In genomic region chr7:38541440-38541839, GRCh38 we compare ENCODE assay signal across 18 cellular contexts.
DNase-seq lines count a peak whose midpoint lies in the region; ATAC-seq and TF ChIP-seq lines count a peak whose summit lies in the region.
"Had no signal": no experiment of that assay in that cellular context is flagged by ENCODE, and none has a peak within 500 bp of the region (broad histone marks: within the 10 kb centered on the region; RNA-seq: fewer than 3 reads in every experiment).

No MANE protein-coding gene starts in this region.

- H3K27ac ChIP-seq in esophagus muscularis mucosa (replicated peaks in 1 of 4), result no peak overlapping the region
- H3K27ac ChIP-seq: BLaER1 treated with 17β-estradiol and CSF1 and Interleukin-3, amounts not matched to agents 10 nM and 100 nM; HL-60; RWPE1 had no signal

- no peak for TF ChIP-seq CTCF in esophagus muscularis mucosa (IDR thresholded peaks at IDR 0.05)
- no peak for TF ChIP-seq CTCF in mucosa of descending colon (IDR thresholded peaks at IDR 0.05)

- no peaks in the 10 kb centered on the region for H3K27me3 ChIP-seq in esophagus muscularis mucosa
- no peaks in the 10 kb centered on the region for H3K27me3 ChIP-seq in H7 (ENCODE audit: control insufficient read depth, insufficient read depth, low read length)
- H3K27me3 ChIP-seq: BLaER1 treated with 17β-estradiol and CSF1 and Interleukin-3, amounts not matched to agents 10 nM and 100 nM had no signal

- intact Hi-C loops in esophagus muscularis mucosa (cut with DNase I), result no loop called here
- intact Hi-C loops in mucosa of descending colon (cut with DNase I, micrococcal nuclease), result no loop called here

- no peak for TF ChIP-seq POLR2A in esophagus muscularis mucosa (IDR thresholded peaks at IDR 0.05; ENCODE audit: low read depth)

- no peak for TF ChIP-seq EP300 in esophagus muscularis mucosa (IDR thresholded peaks at IDR 0.05)

- H3K4me3 ChIP-seq in esophagus muscularis mucosa, result no peak overlapping the region
- H3K4me3 ChIP-seq in mucosa of descending colon, result no peak overlapping the region
- H3K4me3 ChIP-seq in H7 (ENCODE audit: insufficient read depth, low read depth, low read length), result no peak overlapping the region
- H3K4me3 ChIP-seq: BLaER1 treated with 17β-estradiol and CSF1 and Interleukin-3, amounts not matched to agents 10 nM and 100 nM; GM12878; K562 had no signal

- peak; percentile 51 for ATAC-seq in mucosa of descending colon
- ATAC-seq in GM18519 (IDR thresholded peaks at IDR 0.05; ENCODE audit: low FRiP score, unreplicated experiment), result no peak
- ATAC-seq: GM12878, K562 had no signal

- H3K36me3 ChIP-seq in esophagus muscularis mucosa (no peaks in the 10 kb centered on the region), mucosa of descending colon (ENCODE audit: low read depth) (no peaks in the 10 kb centered on the region), H7 (replicated peaks; ENCODE audit: control insufficient read depth, insufficient read depth, low read length) (no peaks in the 10 kb centered on the region)
- H3K36me3 ChIP-seq: BLaER1 treated with 17β-estradiol and CSF1 and Interleukin-3, amounts not matched to agents 10 nM and 100 nM had no signal

- DNase-seq in NCI-H510A treated with DMSO at 0.1 percent for 48 hours (lab: John Stamatoyannopoulos, UW) (peak; percentile 47), NCI-H510A (lab: John Stamatoyannopoulos, UW) (no peak), NCI-H2029 (lab: John Stamatoyannopoulos, UW) (peak; percentile 76), esophagus muscularis mucosa (ENCODE audit: extremely low spot score) (peak; percentile 66), mucosa of descending colon (peak in 1 of 3 donors; percentile 7), H7 (no peak), NCI-H748 treated with DMSO at 0.1 percent for 48 hours (lab: John Stamatoyannopoulos, UW) (no peak)
- DNase-seq: 8988T, DMS 273 treated with DMSO at 0.1 percent for 48 hours, NCI-H1930, NCI-H226, OCI-M1 had no signal

- 84% methylated on average over 3 of the region's 3 CpGs for WGBS in esophagus muscularis mucosa

- H3K9me3 ChIP-seq in esophagus muscularis mucosa, result no peaks in the 10 kb centered on the region
- no peaks in the 10 kb centered on the region for H3K9me3 ChIP-seq in mucosa of descending colon
- H3K9me3 ChIP-seq: BLaER1 treated with 17β-estradiol and CSF1 and Interleukin-3, amounts not matched to agents 10 nM and 100 nM had no signal

- peaks cover 0 to 3% (median 0%) of the 10 kb centered on the region in 4 donors for H3K4me1 ChIP-seq in esophagus muscularis mucosa
- H3K4me1 ChIP-seq in mucosa of descending colon (ENCODE audit: low read depth), result no peaks in the 10 kb centered on the region
- H3K4me1 ChIP-seq: BLaER1 treated with 17β-estradiol and CSF1 and Interleukin-3, amounts not matched to agents 10 nM and 100 nM had no signal

Comparison
In these comparisons a context has a peak if more than half of its experiments do, and no peak if none do; other contexts are left out.
1. DNase-seq: peak in NCI-H510A treated with DMSO at 0.1 percent for 48 hours (single experiment), NCI-H2029 (single experiment) and esophagus muscularis mucosa (single experiment); none in NCI-H510A (single experiment), H7 (single experiment) and NCI-H748 treated with DMSO at 0.1 percent for 48 hours (single experiment).